ENCODE assay signal across 16 cellular contexts in genomic region chr15:96553006-96553405, GRCh38.
"Had no signal": no experiment of that assay in that cellular context is flagged by ENCODE, and none has a peak within 500 bp of the region (broad histone marks: within the 10 kb centered on the region; RNA-seq: fewer than 3 reads in every experiment).

No MANE protein-coding gene starts in this region.

- ATAC-seq: activated CD8-positive, alpha-beta T cell treated with anti-CD3 and anti-CD28 coated beads for 36 hours; activated naive CD8-positive, alpha-beta T cell treated with anti-CD3 and anti-CD28 coated beads, Interleukin-2, amount 50 U/mL, for 24 hours; gastrocnemius medialis; pancreas had no signal

- H3K9me3 ChIP-seq: ascending aorta, gastrocnemius medialis, pancreas, testis had no signal

- H2AFZ ChIP-seq: hepatocyte had no signal

- H3K4me1 Mint-ChIP-seq: activated naive CD8-positive, alpha-beta T cell treated with anti-CD3 and anti-CD28 coated beads, Interleukin-2, amount 50 U/mL, for 24 hours had no signal

- H3K4me3 Mint-ChIP-seq: activated CD8-positive, alpha-beta T cell treated with anti-CD3 and anti-CD28 coated beads for 36 hours; activated naive CD8-positive, alpha-beta T cell treated with anti-CD3 and anti-CD28 coated beads, Interleukin-2, amount 50 U/mL, for 24 hours; stimulated activated naive CD8-positive, alpha-beta T cell treated with anti-CD3 and anti-CD28 coated beads, Interleukin-15, Interleukin-2, amounts not matched to agents 100 ng/mL and 50 ng/mL, for 24 hours had no signal

- H3K9me3 Mint-ChIP-seq: activated CD8-positive, alpha-beta T cell treated with anti-CD3 and anti-CD28 coated beads for 36 hours; activated naive CD8-positive, alpha-beta T cell treated with anti-CD3 and anti-CD28 coated beads, Interleukin-2, amount 50 U/mL, for 24 hours; stimulated activated naive CD8-positive, alpha-beta T cell treated with anti-CD3 and anti-CD28 coated beads, Interleukin-15, Interleukin-2, amounts not matched to agents 100 ng/mL and 50 ng/mL, for 24 hours had no signal

- H3K27me3 Mint-ChIP-seq: stimulated activated naive CD8-positive, alpha-beta T cell treated with anti-CD3 and anti-CD28 coated beads, Interleukin-15, Interleukin-2, amounts not matched to agents 100 ng/mL and 50 ng/mL, for 24 hours had no signal

- H3K36me3 ChIP-seq: ascending aorta, cardiac muscle cell, gastrocnemius medialis, pancreas had no signal

- H3K4me3 ChIP-seq: ascending aorta, cardiac muscle cell, gastrocnemius medialis, hepatocyte, pancreas, testis had no signal

- H3K4me1 ChIP-seq: ascending aorta, gastrocnemius medialis, pancreas, testis had no signal

- H3K27ac ChIP-seq: ascending aorta, cardiac muscle cell, gastrocnemius medialis, hepatocyte, pancreas, testis had no signal

- H3K27ac Mint-ChIP-seq: activated CD8-positive, alpha-beta T cell treated with anti-CD3 and anti-CD28 coated beads for 36 hours; activated naive CD8-positive, alpha-beta T cell treated with anti-CD3 and anti-CD28 coated beads, Interleukin-2, amount 50 U/mL, for 24 hours; stimulated activated naive CD8-positive, alpha-beta T cell treated with anti-CD3 and anti-CD28 coated beads, Interleukin-15, Interleukin-2, amounts not matched to agents 100 ng/mL and 50 ng/mL, for 24 hours had no signal

- H3K27me3 ChIP-seq: ascending aorta, cardiac muscle cell, gastrocnemius medialis, pancreas, testis had no signal

- H3K4me2 ChIP-seq: hepatocyte had no signal

- DNase-seq: activated CD4-positive, alpha-beta T cell treated with anti-CD3 and anti-CD28 coated beads for 4 hours; activated CD8-positive, alpha-beta memory T cell treated with anti-CD3 and anti-CD28 coated beads, Interleukin-2, amount 50 U/mL, for 4 hours; activated CD8-positive, alpha-beta T cell treated with anti-CD3 and anti-CD28 coated beads for 36 hours; activated naive CD4-positive, alpha-beta T cell; activated naive CD8-positive, alpha-beta T cell treated with anti-CD3 and anti-CD28 coated beads, Interleukin-2, amount 50 U/mL, for 24 hours; gastrocnemius medialis; kidney; pancreas; stimulated activated CD4-positive, alpha-beta T cell treated with anti-CD3 and anti-CD28 coated beads, Interleukin-15, amount 100 ng/mL, for 24 hours; stimulated activated CD4-positive, alpha-beta T cell treated with anti-CD3 and anti-CD28 coated beads, Interleukin-4, amount 100 ng/mL, for 24 hours; T-helper 9 cell; testis had no signal

- H3K79me2 ChIP-seq: hepatocyte had no signal
